1 cellular context compared by ENCODE assay signal in genomic region chr16:152141-153128, GRCh38.
TF ChIP-seq lines count a peak whose summit lies in the region.

TSS of gene HBZ (plus strand) at chr16:152644. CDS start at chr16:152910, 266 bp downstream.

TF ChIP-seq in K562, 482 proteins besides CTCF, POLR2A, EP300 and RAD21:
- TF ChIP-seq CREB3L1 (IDR thresholded peaks at IDR 0.05; ENCODE audit: borderline replicate concordance, low read depth) (peak; percentile 27; the same call in 1 of the 2 replicates), PRDM10 (IDR thresholded peaks at IDR 0.05; ENCODE audit: partially characterized antibody) (peak; percentile 18), NR4A1 (CRISPR knock-in tag; IDR thresholded peaks at IDR 0.05) (no peak), NR4A1 (tag; IDR thresholded peaks at IDR 0.05) (peak; percentile 48; the same call in 1 of the 2 replicates), SNAPC5 (CRISPR knock-in tag; IDR thresholded peaks at IDR 0.05) (no peak), CBX5 (IDR thresholded peaks at IDR 0.05; ENCODE audit: borderline replicate concordance, low read depth) (no peak), AFF4 (CRISPR knock-in tag; IDR thresholded peaks at IDR 0.05) (no peak), RBBP5 (IDR thresholded peaks at IDR 0.05; ENCODE audit: borderline replicate concordance, insufficient read depth, low read length, poor library complexity, severe bottlenecking) (peak; percentile 43), ZNF699 (CRISPR knock-in tag; IDR thresholded peaks at IDR 0.05; ENCODE audit: insufficient replicate concordance) (no peak), ZNF592 (IDR thresholded peaks at IDR 0.05) (peak; percentile 84), FOXM1 (IDR thresholded peaks at IDR 0.05; ENCODE audit: low read depth) (0 out of 2 replicates have a peak, but pooled peaks have one; percentile 11), FOXM1 (CRISPR knock-in tag; IDR thresholded peaks at IDR 0.05; ENCODE audit: low read depth) (no peak), KAT8 (IDR thresholded peaks at IDR 0.05; ENCODE audit: low read depth) (no peak), CXXC5 (CRISPR knock-in tag; IDR thresholded peaks at IDR 0.05) (peak; percentile 12; the same call in 1 of the 2 replicates), ZNF551 (CRISPR knock-in tag; IDR thresholded peaks at IDR 0.05) (no peak), HSF4 (CRISPR knock-in tag; IDR thresholded peaks at IDR 0.05; ENCODE audit: borderline replicate concordance) (no peak), USF2 (CRISPR knock-in tag; IDR thresholded peaks at IDR 0.05) (no peak), NRF1 (conservative IDR thresholded peaks at IDR 0.05 in 1 of 2, IDR thresholded peaks at IDR 0.05 in 1 of 2) (no peak), DMBX1 (CRISPR knock-in tag; IDR thresholded peaks at IDR 0.05; ENCODE audit: borderline replicate concordance) (no peak), CSDE1 (IDR thresholded peaks at IDR 0.05) (no peak), CBFA2T3 (IDR thresholded peaks at IDR 0.05) (peak; percentile 18; the same call in 1 of the 2 replicates), RBFOX2 (IDR thresholded peaks at IDR 0.05; ENCODE audit: low read depth, low read length) (0 out of 2 replicates have a peak, but pooled peaks have one; percentile 23), ILF3 (IDR thresholded peaks at IDR 0.05; ENCODE audit: borderline replicate concordance) (no peak), ATF7 (IDR thresholded peaks at IDR 0.05) (peak; percentile 15; the same call in 1 of the 2 replicates), POLR3G (IDR thresholded peaks at IDR 0.05; ENCODE audit: extremely low read depth, insufficient read length, insufficient replicate concordance) (no peak), ZBTB17 (CRISPR knock-in tag; IDR thresholded peaks at IDR 0.05) (no peak), MTA3 (IDR thresholded peaks at IDR 0.05; ENCODE audit: borderline replicate concordance) (peak; percentile 60; the same call in 1 of the 2 replicates), NCOR1 (IDR thresholded peaks at IDR 0.05) (peak; percentile 54), SPI1 (IDR thresholded peaks at IDR 0.05; ENCODE audit: borderline replicate concordance, low read depth, low read length) (0 out of 2 replicates have a peak, but pooled peaks have one; percentile 38), ZFX (CRISPR knock-in tag; IDR thresholded peaks at IDR 0.05) (peak; percentile 4; the same call in 1 of the 2 replicates), HDAC2 (IDR thresholded peaks at IDR 0.05) (0 out of 2 replicates have a peak, but pooled peaks have one; percentile 28), SMAD4 (CRISPR knock-in tag; conservative IDR thresholded peaks at IDR 0.05) (peak; percentile 82), SMAD3 (CRISPR knock-in tag; conservative IDR thresholded peaks at IDR 0.05) (no peak), DPF2 (IDR thresholded peaks at IDR 0.05) (peak; percentile 16; the same call in 1 of the 2 replicates), PHF8 (IDR thresholded peaks at IDR 0.05; ENCODE audit: borderline replicate concordance, low read length) (peak; percentile 14; the same call in 1 of the 2 replicates), TRIM24 (IDR thresholded peaks at IDR 0.05) (no peak), HMGN3 (IDR thresholded peaks at IDR 0.05; ENCODE audit: borderline replicate concordance, extremely low read depth, insufficient read length, low read depth, low read length) (no peak), HDAC1 (IDR thresholded peaks at IDR 0.05) (peak in 1 of 2 experiments; percentile 40; a peak in 1 of 4 replicates), VEZF1 (CRISPR knock-in tag; IDR thresholded peaks at IDR 0.05) (peak; percentile 49; the same call in 1 of the 2 replicates), HEY1 (CRISPR knock-in tag; IDR thresholded peaks at IDR 0.05; ENCODE audit: borderline replicate concordance) (no peak), MAZ (CRISPR knock-in tag; conservative IDR thresholded peaks at IDR 0.05 in 1 of 2, IDR thresholded peaks at IDR 0.05 in 1 of 2) (peak; percentile 54 to 70; a peak in 3 of 4 replicates), RCOR1 (IDR thresholded peaks at IDR 0.05; ENCODE audit: borderline replicate concordance in 1 of 2, low read depth in 2 of 2, low read length in 2 of 2) (0 out of 4 replicates have a peak, but pooled peaks of 1 of the 2 experiments have one; percentile 10), ARID1B (IDR thresholded peaks at IDR 0.05) (peak; percentile 31; the same call in 1 of the 2 replicates), ZBTB7A (IDR thresholded peaks at IDR 0.05; ENCODE audit: borderline replicate concordance, control insufficient read depth, low read depth, low read length) (peak; percentile 83), CTBP1 (IDR thresholded peaks at IDR 0.05; ENCODE audit: borderline replicate concordance) (peak; percentile 48; the same call in 1 of the 2 replicates), MLLT1 (IDR thresholded peaks at IDR 0.05) (no peak)
